In the genomic region with DNA sequence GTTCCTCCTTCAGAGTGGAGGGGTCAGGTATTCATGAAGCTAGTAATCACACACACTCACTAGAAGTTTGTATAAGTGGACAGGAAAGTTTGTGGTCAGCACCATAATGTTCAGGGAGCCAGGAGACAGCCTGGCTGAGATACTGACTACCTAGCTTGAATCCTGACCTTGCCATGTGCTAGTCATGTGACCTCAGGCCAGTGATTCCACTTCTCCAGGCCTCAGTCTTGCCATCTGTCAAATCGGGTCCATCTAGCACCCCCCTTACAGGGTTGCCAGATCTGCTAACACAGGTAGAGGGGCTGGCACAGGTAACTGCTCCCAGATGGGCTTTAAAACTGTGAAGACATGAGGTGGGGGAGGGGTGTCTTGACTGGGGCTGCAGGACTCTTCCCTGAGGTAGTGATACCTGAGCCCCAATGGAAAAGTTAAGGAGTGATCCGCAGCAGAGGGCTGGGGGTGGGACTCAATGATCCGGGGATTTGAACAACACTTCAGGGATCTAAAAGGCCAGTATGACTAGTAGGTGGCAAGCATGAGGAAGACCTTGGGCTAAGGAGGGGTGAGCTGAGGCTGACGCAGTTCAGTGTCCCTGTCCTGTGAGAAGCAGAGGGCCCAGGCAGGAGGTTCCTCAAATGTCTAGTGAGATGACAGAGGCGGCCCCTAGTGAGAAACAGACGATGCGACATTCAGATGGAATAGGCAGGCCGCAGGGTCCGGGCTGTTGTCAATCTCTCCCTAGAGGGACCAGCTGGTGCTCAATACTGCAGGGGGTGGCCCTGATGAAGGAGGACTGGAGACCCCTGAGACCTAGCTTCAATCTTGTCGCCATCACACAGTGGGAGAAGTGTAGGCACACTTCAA, we compare ENCODE assay signal across 3 cellular contexts.
A peak's percentile ranks its signal among the peaks of the same experiment; 100 is the strongest.
TF ChIP-seq lines count a peak whose summit lies in the region.

No MANE protein-coding gene starts in this region.

TF ChIP-seq in SK-N-SH, 30 proteins besides CTCF, POLR2A, EP300 and RAD21:
- no peak for TF ChIP-seq REST (IDR thresholded peaks at IDR 0.05; ENCODE audit: low read depth, low read length)
- TF ChIP-seq POLR2AphosphoS5 (IDR thresholded peaks at IDR 0.05; ENCODE audit: low read depth, low read length) = 0 out of 2 replicates have a peak, but pooled peaks have one; percentile 2
- TF ChIP-seq USF1 (IDR thresholded peaks at IDR 0.05; ENCODE audit: borderline replicate concordance, low read depth) = peak; percentile 36; the same call in 1 of the 2 replicates
- TF ChIP-seq RFX5 (IDR thresholded peaks at IDR 0.05; ENCODE audit: low read length) = no peak

TF ChIP-seq in SK-N-SH treated with all-trans-retinoic acid at 6 μM for 48 hours, 23 proteins besides CTCF, POLR2A, EP300 and RAD21:
- no peak for TF ChIP-seq PPARA (CRISPR knock-in tag; IDR thresholded peaks at IDR 0.05; ENCODE audit: borderline replicate concordance)
- no peak for TF ChIP-seq RARB (CRISPR knock-in tag; IDR thresholded peaks at IDR 0.05)
- no peak for TF ChIP-seq ZNF70 (CRISPR knock-in tag; IDR thresholded peaks at IDR 0.05)
- TF ChIP-seq, protein P1, sequence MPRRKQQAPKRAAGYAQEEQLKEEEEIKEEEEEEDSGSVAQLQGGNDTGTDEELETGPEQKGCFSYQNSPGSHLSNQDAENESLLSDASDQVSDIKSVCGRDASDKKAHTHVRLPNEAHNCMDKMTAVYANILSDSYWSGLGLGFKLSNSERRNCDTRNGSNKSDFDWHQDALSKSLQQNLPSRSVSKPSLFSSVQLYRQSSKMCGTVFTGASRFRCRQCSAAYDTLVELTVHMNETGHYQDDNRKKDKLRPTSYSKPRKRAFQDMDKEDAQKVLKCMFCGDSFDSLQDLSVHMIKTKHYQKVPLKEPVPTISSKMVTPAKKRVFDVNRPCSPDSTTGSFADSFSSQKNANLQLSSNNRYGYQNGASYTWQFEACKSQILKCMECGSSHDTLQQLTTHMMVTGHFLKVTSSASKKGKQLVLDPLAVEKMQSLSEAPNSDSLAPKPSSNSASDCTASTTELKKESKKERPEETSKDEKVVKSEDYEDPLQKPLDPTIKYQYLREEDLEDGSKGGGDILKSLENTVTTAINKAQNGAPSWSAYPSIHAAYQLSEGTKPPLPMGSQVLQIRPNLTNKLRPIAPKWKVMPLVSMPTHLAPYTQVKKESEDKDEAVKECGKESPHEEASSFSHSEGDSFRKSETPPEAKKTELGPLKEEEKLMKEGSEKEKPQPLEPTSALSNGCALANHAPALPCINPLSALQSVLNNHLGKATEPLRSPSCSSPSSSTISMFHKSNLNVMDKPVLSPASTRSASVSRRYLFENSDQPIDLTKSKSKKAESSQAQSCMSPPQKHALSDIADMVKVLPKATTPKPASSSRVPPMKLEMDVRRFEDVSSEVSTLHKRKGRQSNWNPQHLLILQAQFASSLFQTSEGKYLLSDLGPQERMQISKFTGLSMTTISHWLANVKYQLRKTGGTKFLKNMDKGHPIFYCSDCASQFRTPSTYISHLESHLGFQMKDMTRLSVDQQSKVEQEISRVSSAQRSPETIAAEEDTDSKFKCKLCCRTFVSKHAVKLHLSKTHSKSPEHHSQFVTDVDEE (CRISPR knock-in tag; IDR thresholded peaks at IDR 0.05) = no peak
- TF ChIP-seq ISL1 (CRISPR knock-in tag; IDR thresholded peaks at IDR 0.05) = no peak
- no peak for TF ChIP-seq BACH2 (CRISPR knock-in tag; IDR thresholded peaks at IDR 0.05; ENCODE audit: borderline replicate concordance)
- no peak for TF ChIP-seq ZNF565 (CRISPR knock-in tag; conservative IDR thresholded peaks at IDR 0.05; ENCODE audit: low read depth)
- no peak for TF ChIP-seq CSDC2 (CRISPR knock-in tag; IDR thresholded peaks at IDR 0.05)
- TF ChIP-seq ARNTL (CRISPR knock-in tag; IDR thresholded peaks at IDR 0.05; ENCODE audit: borderline replicate concordance, low read depth) = no peak
- no peak for TF ChIP-seq SNAI2 (CRISPR knock-in tag; IDR thresholded peaks at IDR 0.05)
- no peak for TF ChIP-seq CREB5 (CRISPR knock-in tag; IDR thresholded peaks at IDR 0.05; ENCODE audit: low read depth)
- no peak for TF ChIP-seq ZNF8 (CRISPR knock-in tag; IDR thresholded peaks at IDR 0.05)

TF ChIP-seq in K562, 482 proteins besides CTCF, POLR2A, EP300 and RAD21 (continues in another document):
- TF ChIP-seq, protein P2, sequence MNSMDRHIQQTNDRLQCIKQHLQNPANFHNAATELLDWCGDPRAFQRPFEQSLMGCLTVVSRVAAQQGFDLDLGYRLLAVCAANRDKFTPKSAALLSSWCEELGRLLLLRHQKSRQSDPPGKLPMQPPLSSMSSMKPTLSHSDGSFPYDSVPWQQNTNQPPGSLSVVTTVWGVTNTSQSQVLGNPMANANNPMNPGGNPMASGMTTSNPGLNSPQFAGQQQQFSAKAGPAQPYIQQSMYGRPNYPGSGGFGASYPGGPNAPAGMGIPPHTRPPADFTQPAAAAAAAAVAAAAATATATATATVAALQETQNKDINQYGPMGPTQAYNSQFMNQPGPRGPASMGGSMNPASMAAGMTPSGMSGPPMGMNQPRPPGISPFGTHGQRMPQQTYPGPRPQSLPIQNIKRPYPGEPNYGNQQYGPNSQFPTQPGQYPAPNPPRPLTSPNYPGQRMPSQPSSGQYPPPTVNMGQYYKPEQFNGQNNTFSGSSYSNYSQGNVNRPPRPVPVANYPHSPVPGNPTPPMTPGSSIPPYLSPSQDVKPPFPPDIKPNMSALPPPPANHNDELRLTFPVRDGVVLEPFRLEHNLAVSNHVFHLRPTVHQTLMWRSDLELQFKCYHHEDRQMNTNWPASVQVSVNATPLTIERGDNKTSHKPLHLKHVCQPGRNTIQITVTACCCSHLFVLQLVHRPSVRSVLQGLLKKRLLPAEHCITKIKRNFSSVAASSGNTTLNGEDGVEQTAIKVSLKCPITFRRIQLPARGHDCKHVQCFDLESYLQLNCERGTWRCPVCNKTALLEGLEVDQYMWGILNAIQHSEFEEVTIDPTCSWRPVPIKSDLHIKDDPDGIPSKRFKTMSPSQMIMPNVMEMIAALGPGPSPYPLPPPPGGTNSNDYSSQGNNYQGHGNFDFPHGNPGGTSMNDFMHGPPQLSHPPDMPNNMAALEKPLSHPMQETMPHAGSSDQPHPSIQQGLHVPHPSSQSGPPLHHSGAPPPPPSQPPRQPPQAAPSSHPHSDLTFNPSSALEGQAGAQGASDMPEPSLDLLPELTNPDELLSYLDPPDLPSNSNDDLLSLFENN (IDR thresholded peaks at IDR 0.05; ENCODE audit: low read depth in 2 of 2, low read length in 2 of 2) = no peak
- TF ChIP-seq ZNF75A (CRISPR knock-in tag; IDR thresholded peaks at IDR 0.05) (no peak), MAFG (tag; conservative IDR thresholded peaks at IDR 0.05) (no peak), POLR3G (IDR thresholded peaks at IDR 0.05; ENCODE audit: extremely low read depth, insufficient read length, insufficient replicate concordance) (no peak), CBX3 (IDR thresholded peaks at IDR 0.05; ENCODE audit: borderline replicate concordance in 1 of 2, low read length in 2 of 2) (no peak), PHTF2 (CRISPR knock-in tag; IDR thresholded peaks at IDR 0.05) (no peak), FOS (IDR thresholded peaks at IDR 0.05; ENCODE audit: extremely low read depth, insufficient read length) (no peak), RAD51 (IDR thresholded peaks at IDR 0.05; ENCODE audit: borderline replicate concordance, low read depth) (peak; percentile 70), POLR3A (IDR thresholded peaks at IDR 0.05; ENCODE audit: borderline replicate concordance, extremely low read depth, insufficient read depth, insufficient read length) (no peak), EGR1 (conservative IDR thresholded peaks at IDR 0.05) (no peak), SPI1 (IDR thresholded peaks at IDR 0.05; ENCODE audit: borderline replicate concordance, low read depth, low read length) (no peak), MYNN (IDR thresholded peaks at IDR 0.05) (no peak), MYNN (CRISPR knock-in tag; IDR thresholded peaks at IDR 0.05) (no peak), SMARCB1 (IDR thresholded peaks at IDR 0.05; ENCODE audit: insufficient read length, low read depth) (no peak), USF1 (CRISPR knock-in tag; IDR thresholded peaks at IDR 0.05) (peak; percentile 33; the same call in 1 of the 2 replicates), ZNF431 (CRISPR knock-in tag; IDR thresholded peaks at IDR 0.05) (no peak), ETV1 (tag; conservative IDR thresholded peaks at IDR 0.05; ENCODE audit: low read depth) (no peak), SRSF7 (optimal IDR thresholded peaks at IDR 0.05; ENCODE audit: low read depth, low read length) (no peak), NUFIP1 (IDR thresholded peaks at IDR 0.05; ENCODE audit: partially characterized antibody) (no peak), SMAD1 (IDR thresholded peaks at IDR 0.05; ENCODE audit: low read depth, low read length, partially characterized antibody) (no peak), ZNF3 (CRISPR knock-in tag; IDR thresholded peaks at IDR 0.05) (no peak), TOE1 (IDR thresholded peaks at IDR 0.05; ENCODE audit: borderline replicate concordance) (peak; percentile 82; the same call in 1 of the 2 replicates), TOE1 (CRISPR knock-in tag; IDR thresholded peaks at IDR 0.05; ENCODE audit: borderline replicate concordance, low read depth) (no peak), HMGN3 (IDR thresholded peaks at IDR 0.05; ENCODE audit: borderline replicate concordance, extremely low read depth, insufficient read length, low read depth, low read length) (peak; percentile 20), TFE3 (CRISPR knock-in tag; IDR thresholded peaks at IDR 0.05) (peak; percentile 85), MED1 (CRISPR knock-in tag; IDR thresholded peaks at IDR 0.05; ENCODE audit: borderline replicate concordance) (no peak), ZBTB1 (CRISPR knock-in tag; IDR thresholded peaks at IDR 0.05; ENCODE audit: borderline replicate concordance, low read depth) (no peak), ZNF347 (CRISPR knock-in tag; IDR thresholded peaks at IDR 0.05; ENCODE audit: low read depth) (no peak), ZNF134 (CRISPR knock-in tag; conservative IDR thresholded peaks at IDR 0.05) (no peak), ETS2 (tag; IDR thresholded peaks at IDR 0.05; ENCODE audit: borderline replicate concordance, poor library complexity, severe bottlenecking) (no peak), MAFK (IDR thresholded peaks at IDR 0.05; ENCODE audit: low read length) (no peak), CXXC5 (CRISPR knock-in tag; IDR thresholded peaks at IDR 0.05) (no peak), L3MBTL2 (IDR thresholded peaks at IDR 0.05) (0 out of 2 replicates have a peak, but pooled peaks have one; percentile 32), NFRKB (IDR thresholded peaks at IDR 0.05; ENCODE audit: low read depth) (no peak), ZNF589 (CRISPR knock-in tag; IDR thresholded peaks at IDR 0.05; ENCODE audit: low read depth) (no peak), HMBOX1 (IDR thresholded peaks at IDR 0.05) (no peak), ILK (tag; IDR thresholded peaks at IDR 0.05; ENCODE audit: borderline replicate concordance, low read depth) (no peak)
- TF ChIP-seq, protein P3, sequence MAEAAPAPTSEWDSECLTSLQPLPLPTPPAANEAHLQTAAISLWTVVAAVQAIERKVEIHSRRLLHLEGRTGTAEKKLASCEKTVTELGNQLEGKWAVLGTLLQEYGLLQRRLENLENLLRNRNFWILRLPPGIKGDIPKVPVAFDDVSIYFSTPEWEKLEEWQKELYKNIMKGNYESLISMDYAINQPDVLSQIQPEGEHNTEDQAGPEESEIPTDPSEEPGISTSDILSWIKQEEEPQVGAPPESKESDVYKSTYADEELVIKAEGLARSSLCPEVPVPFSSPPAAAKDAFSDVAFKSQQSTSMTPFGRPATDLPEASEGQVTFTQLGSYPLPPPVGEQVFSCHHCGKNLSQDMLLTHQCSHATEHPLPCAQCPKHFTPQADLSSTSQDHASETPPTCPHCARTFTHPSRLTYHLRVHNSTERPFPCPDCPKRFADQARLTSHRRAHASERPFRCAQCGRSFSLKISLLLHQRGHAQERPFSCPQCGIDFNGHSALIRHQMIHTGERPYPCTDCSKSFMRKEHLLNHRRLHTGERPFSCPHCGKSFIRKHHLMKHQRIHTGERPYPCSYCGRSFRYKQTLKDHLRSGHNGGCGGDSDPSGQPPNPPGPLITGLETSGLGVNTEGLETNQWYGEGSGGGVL (CRISPR knock-in tag; IDR thresholded peaks at IDR 0.05) = no peak
- TF ChIP-seq, protein P4, sequence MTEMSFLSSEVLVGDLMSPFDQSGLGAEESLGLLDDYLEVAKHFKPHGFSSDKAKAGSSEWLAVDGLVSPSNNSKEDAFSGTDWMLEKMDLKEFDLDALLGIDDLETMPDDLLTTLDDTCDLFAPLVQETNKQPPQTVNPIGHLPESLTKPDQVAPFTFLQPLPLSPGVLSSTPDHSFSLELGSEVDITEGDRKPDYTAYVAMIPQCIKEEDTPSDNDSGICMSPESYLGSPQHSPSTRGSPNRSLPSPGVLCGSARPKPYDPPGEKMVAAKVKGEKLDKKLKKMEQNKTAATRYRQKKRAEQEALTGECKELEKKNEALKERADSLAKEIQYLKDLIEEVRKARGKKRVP (CRISPR knock-in tag; IDR thresholded peaks at IDR 0.05) = no peak
- TF ChIP-seq, protein P5, sequence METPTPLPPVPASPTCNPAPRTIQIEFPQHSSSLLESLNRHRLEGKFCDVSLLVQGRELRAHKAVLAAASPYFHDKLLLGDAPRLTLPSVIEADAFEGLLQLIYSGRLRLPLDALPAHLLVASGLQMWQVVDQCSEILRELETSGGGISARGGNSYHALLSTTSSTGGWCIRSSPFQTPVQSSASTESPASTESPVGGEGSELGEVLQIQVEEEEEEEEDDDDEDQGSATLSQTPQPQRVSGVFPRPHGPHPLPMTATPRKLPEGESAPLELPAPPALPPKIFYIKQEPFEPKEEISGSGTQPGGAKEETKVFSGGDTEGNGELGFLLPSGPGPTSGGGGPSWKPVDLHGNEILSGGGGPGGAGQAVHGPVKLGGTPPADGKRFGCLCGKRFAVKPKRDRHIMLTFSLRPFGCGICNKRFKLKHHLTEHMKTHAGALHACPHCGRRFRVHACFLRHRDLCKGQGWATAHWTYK (CRISPR knock-in tag; IDR thresholded peaks at IDR 0.05) = no peak
